In the genomic region with DNA sequence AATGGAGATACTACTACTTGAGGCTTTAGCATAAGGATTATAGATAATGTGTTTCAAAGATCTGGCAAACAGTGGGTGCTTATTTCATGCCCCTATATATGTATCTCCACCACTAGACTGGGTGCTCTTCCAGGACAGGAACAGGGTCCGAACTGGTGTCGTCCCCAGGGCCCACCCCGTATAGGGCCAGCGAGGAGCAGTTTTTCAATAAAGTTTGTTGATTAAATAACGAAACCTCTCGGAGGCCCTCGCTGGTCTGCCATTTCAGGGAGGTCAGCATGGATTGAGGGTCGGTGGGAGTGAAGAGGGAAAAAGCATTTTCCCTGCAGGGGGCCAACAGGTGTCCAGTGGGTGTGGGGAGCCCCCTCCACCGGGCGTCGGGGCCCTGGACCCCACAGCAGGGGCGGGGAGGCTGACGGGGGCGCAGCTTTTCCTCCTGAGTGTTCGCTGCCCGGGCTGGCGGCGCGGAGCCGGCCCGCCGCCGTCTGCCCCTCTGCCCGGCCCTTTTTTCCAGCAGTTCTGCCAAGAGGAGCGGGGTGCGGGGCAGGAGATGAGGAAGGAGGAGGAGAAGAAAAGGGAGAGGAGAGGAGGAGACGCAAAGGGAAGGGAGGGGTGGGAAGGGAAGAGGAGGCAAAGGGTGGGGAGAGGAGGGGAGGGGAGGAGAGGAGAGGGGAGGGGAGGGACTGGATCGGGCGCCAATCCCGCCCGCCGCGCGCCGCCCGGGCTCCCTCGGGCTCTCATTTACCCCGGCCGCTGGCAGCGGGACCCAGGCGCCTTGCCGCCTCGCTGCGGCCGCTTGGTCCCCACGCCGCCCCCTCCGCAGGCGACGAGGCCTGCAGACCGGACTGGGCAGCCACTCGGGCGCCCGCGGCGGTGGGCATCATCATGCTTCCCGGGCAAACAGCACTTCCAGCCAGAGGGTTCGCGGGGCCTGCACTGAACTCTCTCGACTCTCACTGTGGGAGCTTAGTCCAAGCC, we compare ENCODE assay signal across 9 cellular contexts.
DNase-seq lines count a peak whose midpoint lies in the region; ATAC-seq and TF ChIP-seq lines count a peak whose summit lies in the region.
"Had no signal": no experiment of that assay in that cellular context is flagged by ENCODE, and none has a peak within 500 bp of the region (broad histone marks: within the 10 kb centered on the region; RNA-seq: fewer than 3 reads in every experiment).

No MANE protein-coding gene starts in this region.

- peak overlapping the region in 2 of 4 donors; percentile 55 to 59 for H3K4me3 ChIP-seq in adrenal gland
- H3K4me3 ChIP-seq in right atrium auricular region, result peak overlapping the region; percentile 40 to 54

- no peak for TF ChIP-seq CTCF in adrenal gland (IDR thresholded peaks at IDR 0.05)
- TF ChIP-seq CTCF in right atrium auricular region (IDR thresholded peaks at IDR 0.05), result no peak

- H3K27ac ChIP-seq in adrenal gland (peak overlapping the region in 2 of 5 donors; percentile 22 to 35), right atrium auricular region (peak overlapping the region in 1 of 2 donors; percentile 44)
- H3K27ac ChIP-seq: 22Rv1 had no signal

- H3K36me3 ChIP-seq in adrenal gland (replicated peaks in 1 of 2), result no peaks in the 10 kb centered on the region
- H3K36me3 ChIP-seq in right atrium auricular region, result no peaks in the 10 kb centered on the region

- intact Hi-C loops in adrenal gland (cut with DNase I), result no loop called here

- 6 to 14% (median 8%) methylated on average over 30 to 60 of the region's 60 CpGs for WGBS in adrenal gland, 4 donors

- H3K27me3 ChIP-seq in adrenal gland, result no peaks in the 10 kb centered on the region
- no peaks in the 10 kb centered on the region for H3K27me3 ChIP-seq in right atrium auricular region

- H3K4me1 ChIP-seq in adrenal gland (replicated peaks in 1 of 2) (no peaks in the 10 kb centered on the region), right atrium auricular region (peaks cover 0 to 16% of the 10 kb centered on the region in 2 donors)

- no peaks in the 10 kb centered on the region for H3K9me3 ChIP-seq in adrenal gland (replicated peaks in 1 of 3)
- H3K9me3 ChIP-seq in right atrium auricular region, result no peaks in the 10 kb centered on the region

- DNase-seq in DMS79 treated with DMSO at 0.1 percent for 48 hours (lab: John Stamatoyannopoulos, UW), result peak; percentile 7
- no peak for DNase-seq in DMS79 (lab: John Stamatoyannopoulos, UW)
- peak; percentile 43 to 84 (median 54) for DNase-seq in adrenal gland
- no peak for DNase-seq in right atrium auricular region (ENCODE audit: low spot score)
- peak; percentile 37 for DNase-seq in pons (ENCODE audit: low spot score)
- no peak for DNase-seq in middle frontal gyrus (ENCODE audit: extremely low spot score, low spot score)
- no peak for DNase-seq in NCI-H2107 treated with DMSO at 0.1 percent for 48 hours (lab: John Stamatoyannopoulos, UW; ENCODE audit: unreplicated experiment)

- TF ChIP-seq POLR2A in adrenal gland (IDR thresholded peaks at IDR 0.05), result peak in 1 of 2 donors; percentile 40

- no peak for ATAC-seq in GM18517 (IDR thresholded peaks at IDR 0.05; ENCODE audit: unreplicated experiment)

Comparison
In these comparisons a context has a peak if more than half of its experiments do, and no peak if none do; other contexts are left out.
1. DNase-seq: peak in DMS79 treated with DMSO at 0.1 percent for 48 hours (single experiment), adrenal gland (7 of 7) and pons (single experiment); none in DMS79 (single experiment), right atrium auricular region (single experiment), middle frontal gyrus (single experiment) and NCI-H2107 treated with DMSO at 0.1 percent for 48 hours (single experiment).